ENCODE assay signal across 9 cellular contexts in the genomic region with DNA sequence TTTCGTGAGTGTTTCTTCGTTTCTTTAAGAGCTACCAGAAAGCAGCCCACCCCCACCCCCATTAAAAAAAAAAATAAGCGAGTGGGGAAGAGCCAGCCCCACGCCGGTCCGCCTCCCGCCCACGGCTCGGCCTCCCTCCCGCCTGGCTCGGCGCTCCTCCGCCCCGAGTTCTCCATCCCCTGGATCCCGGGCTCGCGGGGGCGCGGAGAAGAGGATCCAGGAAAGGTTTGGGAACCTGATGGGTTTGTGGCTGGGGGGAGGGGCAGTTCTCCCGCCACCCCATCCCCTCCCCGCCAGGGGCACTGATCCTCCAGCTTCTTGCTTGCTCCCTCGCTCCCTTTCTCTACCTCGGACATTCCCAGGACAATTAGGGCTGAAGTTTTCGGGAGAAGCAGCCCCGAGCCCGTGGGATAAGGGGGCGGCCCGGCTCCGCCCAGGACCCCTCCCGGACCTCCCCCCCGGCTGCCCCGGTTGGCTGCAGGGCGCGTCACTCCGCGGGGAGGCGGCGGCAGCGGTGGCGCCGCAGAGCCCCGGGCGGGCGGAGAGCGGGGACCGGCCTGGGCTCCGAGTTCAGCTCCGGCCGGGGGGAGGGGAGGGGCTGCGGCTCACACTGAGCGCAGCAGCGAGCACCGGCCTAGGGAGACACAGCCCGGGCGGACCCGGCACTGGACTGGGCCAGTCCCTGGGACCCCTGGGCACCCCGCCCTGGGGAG. TPM values are rescaled to one million over a fixed set of nuclear protein-coding genes. Genes with fewer than 3 reads are reported as not detected.
DNase-seq lines count a peak whose midpoint lies in the region; ATAC-seq and TF ChIP-seq lines count a peak whose summit lies in the region.
"Had no signal": no experiment of that assay in that cellular context is flagged by ENCODE, and none has a peak within 500 bp of the region (broad histone marks: within the 10 kb centered on the region; RNA-seq: fewer than 3 reads in every experiment).

No MANE protein-coding gene starts in this region.

- no peak for TF ChIP-seq CTCF in GM13977 (IDR thresholded peaks at IDR 0.05; ENCODE audit: extremely low read depth, insufficient read depth, missing control alignments)

- ATAC-seq in HG02678 (IDR thresholded peaks at IDR 0.05; ENCODE audit: unreplicated experiment) (no peak), GM21360 (IDR thresholded peaks at IDR 0.05; ENCODE audit: unreplicated experiment) (no peak)

- no peak overlapping the region for H3K9ac ChIP-seq in skeletal muscle satellite cell (ENCODE audit: low read depth, low read length)

- H3K9me3 ChIP-seq in skeletal muscle satellite cell (replicated peaks; ENCODE audit: low read length) = peaks cover 3% of the 10 kb centered on the region

- H3K36me3 ChIP-seq in skeletal muscle satellite cell (ENCODE audit: insufficient read depth, low read length) = no peaks in the 10 kb centered on the region

- in situ Hi-C loops in GM13977 (cut with MboI; ENCODE audit: low pct_unique_long_range_greater_than_20kb, low sequenced_read_pairs, unreplicated experiment) = no loop called here

- H3K27me3 ChIP-seq in skeletal muscle satellite cell (ENCODE audit: control insufficient read depth, insufficient read depth, low read length) = peaks cover 70% of the 10 kb centered on the region

- peak overlapping the region; percentile 82 for H3K4me2 ChIP-seq in skeletal muscle satellite cell (ENCODE audit: low read length)

- peak overlapping the region; percentile 59 for H3K4me3 ChIP-seq in skeletal muscle satellite cell (ENCODE audit: low read length)

- DNase-seq in NCI-H1436 (lab: John Stamatoyannopoulos, UW) = peak; percentile 70
- no peak for DNase-seq in NCI-H1436 treated with DMSO at 0.1 percent for 48 hours (lab: John Stamatoyannopoulos, UW)
- peak; percentile 63 for DNase-seq in iPS DF 19.7 (ENCODE audit: low read depth, low spot score)
- DNase-seq in GM13977 (ENCODE audit: low spot score) = no peak

- H3K27ac ChIP-seq in angular gyrus (ENCODE audit: low read depth, low read length) = peak overlapping the region; percentile 95
- H3K27ac ChIP-seq: C4-2B had no signal

- no peaks in the 10 kb centered on the region for H3K4me1 ChIP-seq in skeletal muscle satellite cell (ENCODE audit: control insufficient read depth, insufficient read depth, low read length)

RNA-seq across cellular contexts. Expression of a gene that starts 1.0 kb away (rescaled TPM):
- total RNA-seq in skeletal muscle satellite cell (2012; rRNA removed) = 0.66 and 1.8 TPM in 2 replicates

Comparison
In these comparisons a context has a peak if more than half of its experiments do, and no peak if none do; other contexts are left out.
1. DNase-seq: peak in NCI-H1436 (single experiment) and iPS DF 19.7 (single experiment); none in NCI-H1436 treated with DMSO at 0.1 percent for 48 hours (single experiment) and GM13977 (single experiment).